34 cellular contexts compared by ENCODE assay signal in genomic region chr20:20220137-20220536, GRCh38.
"Had no signal": no experiment of that assay in that cellular context is flagged by ENCODE, and none has a peak within 500 bp of the region (broad histone marks: within the 10 kb centered on the region; RNA-seq: fewer than 3 reads in every experiment).

No MANE protein-coding gene starts in this region.

- H3K4me3 ChIP-seq: MG63 had no signal

- H3K27me3 ChIP-seq: MG63 had no signal

- H3K27ac ChIP-seq: KMS-11 had no signal

- H3K9me3 ChIP-seq: MG63 had no signal

- H3K36me3 ChIP-seq: MG63 had no signal

- DNase-seq: Karpas-422, Kasumi-1, KG1, MG63, MM.1S, MV-4-11, NCI-H1048, NCI-H1092, NCI-H1092 treated with DMSO at 0.1 percent for 48 hours, NCI-H1105, NCI-H1105 treated with DMSO at 0.1 percent for 48 hours, NCI-H1417, NCI-H1417 treated with DMSO at 0.1 percent for 48 hours, NCI-H1436, NCI-H1436 treated with DMSO at 0.1 percent for 48 hours, NCI-H146, NCI-H1694, NCI-H1694 treated with DMSO at 0.1 percent for 48 hours, NCI-H187, NCI-H187 treated with DMSO at 0.1 percent for 48 hours, NCI-H1930, NCI-H2029, NCI-H2029 treated with DMSO at 0.1 percent for 48 hours, NCI-H2081, NCI-H2081 treated with DMSO at 0.1 percent for 48 hours, NCI-H2107, NCI-H2171, NCI-H2171 treated with DMSO at 0.1 percent for 48 hours, NCI-H2227 treated with DMSO at 0.1 percent for 48 hours, NCI-H226, NCI-H345, NCI-H446, NCI-H446 treated with DMSO at 0.1 percent for 48 hours had no signal
